ENCODE assay signal across 28 cellular contexts in the genomic region with DNA sequence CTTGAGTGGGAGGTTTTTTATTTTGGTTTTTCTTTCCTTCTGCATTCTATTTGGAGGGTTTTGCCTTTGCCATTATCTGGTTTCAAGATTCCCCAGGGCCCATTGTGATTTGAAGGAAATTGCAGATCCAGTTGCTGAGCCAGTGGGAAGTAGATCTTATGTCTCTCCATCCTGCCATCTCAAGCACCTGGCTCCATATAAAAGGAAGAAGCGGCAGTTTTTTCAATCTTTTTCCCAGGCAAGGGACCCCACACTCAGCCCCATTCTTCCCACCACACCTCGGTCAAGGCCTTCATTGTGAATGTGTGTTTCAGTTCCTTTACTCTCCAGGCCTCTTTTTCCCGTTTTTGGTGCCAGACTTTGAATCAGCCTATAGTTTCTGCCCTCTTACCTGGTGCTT.
"Had no signal": no experiment of that assay in that cellular context is flagged by ENCODE, and none has a peak within 500 bp of the region (broad histone marks: within the 10 kb centered on the region; RNA-seq: fewer than 3 reads in every experiment).

No MANE protein-coding gene starts in this region.

- H3K27ac Mint-ChIP-seq: activated CD4-positive, alpha-beta memory T cell treated with anti-CD3 and anti-CD28 coated beads, Interleukin-2, amount 10 ng/mL, durations not matched to agents 7 days and 5 days; activated CD4-positive, alpha-beta T cell treated with anti-CD3 and anti-CD28 coated beads, Interleukin-2, amount 10 ng/mL, durations not matched to agents 7 days and 5 days; activated naive CD8-positive, alpha-beta T cell; activated T-cell treated with anti-CD3 and anti-CD28 coated beads, Interleukin-2, amount 50 U/mL, for 24 hours; activated T-helper 17 cell treated with anti-CD3 and anti-CD28 coated beads, Interleukin-2, amount 50 U/mL, for 72 hours; dendritic cell treated with granulocyte-macrophage colony-stimulating factor and Interleukin-4, amounts not matched to agents 40 ng/mL and 50 ng/mL, for 4 days had no signal

- H3K9me3 Mint-ChIP-seq: activated CD4-positive, alpha-beta memory T cell treated with anti-CD3 and anti-CD28 coated beads, Interleukin-2, amount 10 ng/mL, durations not matched to agents 7 days and 5 days; activated CD4-positive, alpha-beta T cell treated with anti-CD3 and anti-CD28 coated beads, Interleukin-2, amount 10 ng/mL, durations not matched to agents 7 days and 5 days; activated T-cell treated with anti-CD3 and anti-CD28 coated beads, Interleukin-2, amount 50 U/mL, for 24 hours; activated T-helper 17 cell treated with anti-CD3 and anti-CD28 coated beads, Interleukin-2, amount 50 U/mL, for 72 hours; central memory CD8-positive, alpha-beta T cell; dendritic cell treated with granulocyte-macrophage colony-stimulating factor and Interleukin-4, amounts not matched to agents 40 ng/mL and 50 ng/mL, for 4 days had no signal

- H3K36me3 Mint-ChIP-seq: activated naive CD8-positive, alpha-beta T cell had no signal

- DNase-seq: activated CD4-positive, alpha-beta memory T cell treated with anti-CD3 and anti-CD28 coated beads, Interleukin-2, amount 10 ng/mL, durations not matched to agents 7 days and 5 days; activated CD4-positive, alpha-beta T cell treated with anti-CD3 and anti-CD28 coated beads for 1 hour; activated CD4-positive, alpha-beta T cell treated with anti-CD3 and anti-CD28 coated beads for 4 hours; activated CD4-positive, alpha-beta T cell treated with anti-CD3 and anti-CD28 coated beads, Interleukin-2, amount 10 ng/mL, durations not matched to agents 7 days and 5 days; activated CD4-positive, alpha-beta T cell treated with anti-CD3 and anti-CD28 coated beads, Interleukin-2, amount 50 U/mL, for 4 hours; activated CD8-positive, alpha-beta memory T cell treated with anti-CD3 and anti-CD28 coated beads, Interleukin-2, amount 50 U/mL, for 48 hours; activated effector memory CD4-positive, alpha-beta T cell treated with Interleukin-2 at 50 U/mL for 16 hours; activated gamma-delta T cell treated with Interleukin-2 at 50 U/mL for 16 hours; activated naive CD4-positive, alpha-beta T cell treated with anti-CD3 and anti-CD28 coated beads, Interleukin-2, amount 50 U/mL, for 16 hours; activated naive CD4-positive, alpha-beta T cell treated with Interleukin-2 at 50 U/mL for 16 hours; activated T-cell treated with anti-CD3 and anti-CD28 coated beads for 4 hours; activated T-cell treated with anti-CD3 and anti-CD28 coated beads, Interleukin-2, amount 50 U/mL, for 24 hours; amniotic stem cell; anterior cingulate cortex; brain microvascular endothelial cell; dorsolateral prefrontal cortex; effector memory CD4-positive, alpha-beta T cell; esophagus squamous epithelium; foreskin melanocyte; heart right ventricle; T-helper 2 cell had no signal

- H3K4me3 Mint-ChIP-seq: activated CD4-positive, alpha-beta memory T cell treated with anti-CD3 and anti-CD28 coated beads, Interleukin-2, amount 10 ng/mL, durations not matched to agents 7 days and 5 days; activated CD4-positive, alpha-beta T cell treated with anti-CD3 and anti-CD28 coated beads, Interleukin-2, amount 10 ng/mL, durations not matched to agents 7 days and 5 days; activated naive CD8-positive, alpha-beta T cell; activated T-cell treated with anti-CD3 and anti-CD28 coated beads, Interleukin-2, amount 50 U/mL, for 24 hours; activated T-helper 17 cell treated with anti-CD3 and anti-CD28 coated beads, Interleukin-2, amount 50 U/mL, for 72 hours; central memory CD8-positive, alpha-beta T cell; dendritic cell treated with granulocyte-macrophage colony-stimulating factor and Interleukin-4, amounts not matched to agents 40 ng/mL and 50 ng/mL, for 4 days had no signal

- H3K4me1 Mint-ChIP-seq: activated CD4-positive, alpha-beta memory T cell treated with anti-CD3 and anti-CD28 coated beads, Interleukin-2, amount 10 ng/mL, durations not matched to agents 7 days and 5 days; activated CD4-positive, alpha-beta T cell treated with anti-CD3 and anti-CD28 coated beads, Interleukin-2, amount 10 ng/mL, durations not matched to agents 7 days and 5 days; activated T-helper 17 cell treated with anti-CD3 and anti-CD28 coated beads, Interleukin-2, amount 50 U/mL, for 72 hours; central memory CD8-positive, alpha-beta T cell had no signal

- H3K36me3 ChIP-seq: brain microvascular endothelial cell, esophagus squamous epithelium, gastroesophageal sphincter, heart right ventricle had no signal

- H3K27ac ChIP-seq: brain microvascular endothelial cell, coronary artery, dorsolateral prefrontal cortex, epithelial cell of prostate, esophagus squamous epithelium, gastroesophageal sphincter, heart right ventricle had no signal

- H3K27me3 ChIP-seq: brain microvascular endothelial cell, dorsolateral prefrontal cortex, esophagus squamous epithelium, gastroesophageal sphincter, heart right ventricle had no signal

- H3K9me3 ChIP-seq: esophagus squamous epithelium, gastroesophageal sphincter, heart right ventricle had no signal

- H3K4me3 ChIP-seq: coronary artery, dorsolateral prefrontal cortex, esophagus squamous epithelium, gastroesophageal sphincter, heart right ventricle had no signal

- H3K4me1 ChIP-seq: esophagus squamous epithelium, gastroesophageal sphincter, heart right ventricle had no signal

- ATAC-seq: activated T-helper 17 cell treated with anti-CD3 and anti-CD28 coated beads, Interleukin-2, amount 50 U/mL, for 72 hours; gastroesophageal sphincter; heart right ventricle had no signal

- H3K27me3 Mint-ChIP-seq: activated CD4-positive, alpha-beta memory T cell treated with anti-CD3 and anti-CD28 coated beads, Interleukin-2, amount 10 ng/mL, durations not matched to agents 7 days and 5 days; activated CD4-positive, alpha-beta T cell treated with anti-CD3 and anti-CD28 coated beads, Interleukin-2, amount 10 ng/mL, durations not matched to agents 7 days and 5 days; activated T-cell treated with anti-CD3 and anti-CD28 coated beads, Interleukin-2, amount 50 U/mL, for 24 hours; activated T-helper 17 cell treated with anti-CD3 and anti-CD28 coated beads, Interleukin-2, amount 50 U/mL, for 72 hours; central memory CD8-positive, alpha-beta T cell; dendritic cell treated with granulocyte-macrophage colony-stimulating factor and Interleukin-4, amounts not matched to agents 40 ng/mL and 50 ng/mL, for 4 days had no signal
